In genomic region chr6:2651966-2652365, GRCh38 we compare ENCODE assay signal across 19 cellular contexts.
DNase-seq lines count a peak whose midpoint lies in the region; ATAC-seq, FAIRE-seq and TF ChIP-seq lines count a peak whose summit lies in the region.
"Had no signal": no experiment of that assay in that cellular context is flagged by ENCODE, and none has a peak within 500 bp of the region (broad histone marks: within the 10 kb centered on the region; RNA-seq: fewer than 3 reads in every experiment).

No MANE protein-coding gene starts in this region.

- CTCF ChIA-PET in Panc1 (lab: Charles Lee), result no interaction called here
- CTCF ChIA-PET in HepG2 (lab: Yijun Ruan, JAX; ENCODE audit: low intra/inter-chr PET ratio, low total read pairs), result no interaction called here

- BruUV-seq in Panc1 (replicated peaks; lab: Mats Ljungman, UMichigan), result no TSS peak
- no TSS peak for BruUV-seq in HepG2 (replicated peaks; lab: Mats Ljungman, UMichigan)

- H2AFZ ChIP-seq in HepG2 (ENCODE audit: low read length), result no peak overlapping the region
- H2AFZ ChIP-seq: GM23248 had no signal

- no peaks in the 10 kb centered on the region for H3K36me3 ChIP-seq in Panc1 (ENCODE audit: control insufficient read depth, insufficient read depth, low read length)
- H3K36me3 ChIP-seq in gastrocnemius medialis, result no peaks in the 10 kb centered on the region
- no peaks in the 10 kb centered on the region for H3K36me3 ChIP-seq in HepG2 (replicated peaks in 1 of 2; ENCODE audit: control insufficient read depth in 1 of 2, insufficient read depth in 2 of 2, low read length in 2 of 2)
- H3K36me3 ChIP-seq: BE2C, HAP-1 had no signal

- H4K20me1 ChIP-seq in HepG2 (ENCODE audit: insufficient read depth, low read length), result no peaks in the 10 kb centered on the region

- no peaks in the 10 kb centered on the region for H3K79me2 ChIP-seq in HepG2 (ENCODE audit: insufficient read depth, low read length)

- TF ChIP-seq RAD21 in HepG2 (CRISPR knock-in tag; IDR thresholded peaks at IDR 0.05), result no peak

- H3K4me3 ChIP-seq in Panc1 (ENCODE audit: low read depth in 2 of 2, low read length in 2 of 2), result no peak overlapping the region
- no peak overlapping the region for H3K4me3 ChIP-seq in epithelial cell of esophagus (ENCODE audit: low read length)
- no peak overlapping the region for H3K4me3 ChIP-seq in gastrocnemius medialis
- H3K4me3 ChIP-seq in HepG2 (replicated peaks in 1 of 3; ENCODE audit: insufficient read depth in 1 of 3, low read depth in 2 of 3, low read length in 3 of 3), result no peak overlapping the region
- H3K4me3 ChIP-seq: GM23248, HAP-1 had no signal

- no peak for FAIRE-seq in HepG2 (lab: Jason Lieb, UNC)
- FAIRE-seq: GM12891, GM18507, HTR-8/SVneo had no signal

- ATAC-seq in Panc1 (peak; percentile 71), gastrocnemius medialis (no peak), GM18505 (IDR thresholded peaks at IDR 0.05; ENCODE audit: unreplicated experiment) (no peak), HepG2 (no peak)

- in situ Hi-C loops in Panc1 (cut with HindIII; ENCODE audit: low pct_unique_long_range_greater_than_20kb, low sequenced_read_pairs), result no loop called here
- in situ Hi-C loops in gastrocnemius medialis (cut with MboI; ENCODE audit: low sequenced_read_pairs in 4 of 4), result no loop called here
- in situ Hi-C loops in HepG2 (cut with HindIII; ENCODE audit: extremely low pct_ligation_motif_present, low pct_unique_long_range_greater_than_20kb), result no loop called here

- no peak overlapping the region for H3K4me2 ChIP-seq in HepG2 (ENCODE audit: low read depth, low read length)

- no peaks in the 10 kb centered on the region; the same call in 1 of the 2 replicates for H3K27me3 ChIP-seq in Panc1 (ENCODE audit: control insufficient read depth, insufficient read depth, low read length)
- H3K27me3 ChIP-seq in gastrocnemius medialis, result no peaks in the 10 kb centered on the region
- H3K27me3 ChIP-seq in HepG2 (ENCODE audit: control insufficient read depth in 1 of 2, insufficient read depth in 2 of 2, low read length in 2 of 2), result no peaks in the 10 kb centered on the region

- H3K27ac ChIP-seq in Panc1 (ENCODE audit: low read length), result no peak overlapping the region
- H3K27ac ChIP-seq in gastrocnemius medialis, result no peak overlapping the region
- no peak overlapping the region for H3K27ac ChIP-seq in HepG2 (ENCODE audit: extremely low read length, insufficient read depth, low read length)
- H3K27ac ChIP-seq: GM23248 had no signal

- no peaks in the 10 kb centered on the region for H3K4me1 ChIP-seq in Panc1 (ENCODE audit: control insufficient read depth, insufficient read depth, low read length)
- H3K4me1 ChIP-seq in gastrocnemius medialis, result no peaks in the 10 kb centered on the region
- H3K4me1 ChIP-seq in HepG2 (ENCODE audit: insufficient read depth, low read length), result no peaks in the 10 kb centered on the region
- H3K4me1 ChIP-seq: BE2C had no signal

- WGBS in HepG2 (ENCODE audit: low lambda C conversion rate), result 56% methylated on average over 3 of the region's 3 CpGs

- TF ChIP-seq EP300 in HepG2 (IDR thresholded peaks at IDR 0.05; ENCODE audit: low read depth in 2 of 2, low read length in 2 of 2) (no peak), HepG2 (CRISPR knock-in tag; IDR thresholded peaks at IDR 0.05; ENCODE audit: borderline replicate concordance) (no peak)

- TF ChIP-seq POLR2A in gastrocnemius medialis (IDR thresholded peaks at IDR 0.05) (no peak), GM18505 (IDR thresholded peaks at IDR 0.05; ENCODE audit: borderline replicate concordance, extremely low read depth, insufficient read depth, insufficient read length) (no peak), HepG2 (IDR thresholded peaks at IDR 0.05; ENCODE audit: insufficient read depth in 1 of 2, low read depth in 2 of 2, low read length in 2 of 2) (no peak)

- TF ChIP-seq CTCF in Panc1 (IDR thresholded peaks at IDR 0.05) (no peak), epithelial cell of esophagus (IDR thresholded peaks at IDR 0.05; ENCODE audit: insufficient read depth, low read depth, low read length, missing control alignments) (no peak), gastrocnemius medialis (IDR thresholded peaks at IDR 0.05 in 4 of 5, conservative IDR thresholded peaks at IDR 0.05 in 1 of 5) (no peak), HepG2 (CRISPR knock-in tag; IDR thresholded peaks at IDR 0.05) (no peak)

- H3K9ac ChIP-seq in HepG2 (ENCODE audit: insufficient read depth, low read depth, low read length), result no peak overlapping the region
- H3K9ac ChIP-seq: GM23248 had no signal

- DNase-seq in ELR (ENCODE audit: low read depth), result peak; percentile 20
- DNase-seq in Panc1 (ENCODE audit: low read depth, low spot score), result no peak
- DNase-seq in epithelial cell of esophagus (ENCODE audit: low read depth), result peak; percentile 60
- peak; percentile 84 for DNase-seq in foreskin melanocyte
- DNase-seq in gastrocnemius medialis, result no peak
- DNase-seq in NCI-H187 (lab: John Stamatoyannopoulos, UW), result no peak
- no peak for DNase-seq in HepG2 (ENCODE audit: low spot score)
- DNase-seq: BE2C; C1 segment of cervical spinal cord; CD4-positive, alpha-beta T cell; DMS153; DMS79; GM23248; KBM-7 had no signal

- POLR2A ChIA-PET in Panc1 (lab: Charles Lee) (no interaction called here), HepG2 (lab: Yijun Ruan, JAX) (no interaction called here)

- intact Hi-C loops in Panc1 (cut with micrococcal nuclease; ENCODE audit: unreplicated experiment), result no loop called here
- intact Hi-C loops in gastrocnemius medialis (cut with DNase I; ENCODE audit: low total_unique reads), result no loop called here
- intact Hi-C loops in HepG2 (cut with micrococcal nuclease; ENCODE audit: unreplicated experiment), result no loop called here

- H3K9me3 ChIP-seq in Panc1 (ENCODE audit: control insufficient read depth, insufficient read depth, low read depth, low read length), result no peaks in the 10 kb centered on the region
- H3K9me3 ChIP-seq in gastrocnemius medialis, result no peaks in the 10 kb centered on the region
- no peaks in the 10 kb centered on the region for H3K9me3 ChIP-seq in HepG2 (ENCODE audit: low read length)
- H3K9me3 ChIP-seq: BE2C had no signal

TF ChIP-seq in HepG2, 621 proteins besides CTCF, POLR2A, EP300 and RAD21:
- TF ChIP-seq PLRG1 (conservative IDR thresholded peaks at IDR 0.05) (no peak), CENPX (CRISPR knock-in tag; IDR thresholded peaks at IDR 0.05) (no peak), ZFYVE20 (CRISPR knock-in tag; IDR thresholded peaks at IDR 0.05; ENCODE audit: borderline replicate concordance, low read depth) (no peak)

Comparison
In these comparisons a context has a peak if more than half of its experiments do, and no peak if none do; other contexts are left out.
1. DNase-seq: peak in ELR (single experiment), epithelial cell of esophagus (single experiment) and foreskin melanocyte (single experiment); none in Panc1 (single experiment), gastrocnemius medialis (0 of 2), NCI-H187 (0 of 2) and HepG2 (single experiment).